In genomic region chr19:18317998-18318800, GRCh38 we compare ENCODE assay signal across 1 cellular context.
TF ChIP-seq lines count a peak whose summit lies in the region.

No MANE protein-coding gene starts in this region.

TF ChIP-seq in K562, 482 proteins besides CTCF, POLR2A, EP300 and RAD21 (continued from another document and continues in another):
- 0 out of 2 replicates have a peak, but pooled peaks have one; percentile 58 for TF ChIP-seq NFRKB (IDR thresholded peaks at IDR 0.05; ENCODE audit: low read depth)
- peak; percentile 77 for TF ChIP-seq GABPA (tag; conservative IDR thresholded peaks at IDR 0.05; ENCODE audit: low read depth)
- TF ChIP-seq GATA2 (CRISPR knock-in tag; IDR thresholded peaks at IDR 0.05): no peak
- TF ChIP-seq HDAC6 (IDR thresholded peaks at IDR 0.05; ENCODE audit: low read depth, low read length): no peak
- TF ChIP-seq MTF1 (CRISPR knock-in tag; IDR thresholded peaks at IDR 0.05; ENCODE audit: borderline replicate concordance): no peak
- TF ChIP-seq SMARCE1 (IDR thresholded peaks at IDR 0.05): peak; percentile 64
- TF ChIP-seq MGA (IDR thresholded peaks at IDR 0.05): peak; percentile 73
- TF ChIP-seq MTA3 (IDR thresholded peaks at IDR 0.05; ENCODE audit: borderline replicate concordance): peak; percentile 63; the same call in 1 of the 2 replicates
- peak; percentile 92 for TF ChIP-seq ETV1 (tag; conservative IDR thresholded peaks at IDR 0.05; ENCODE audit: low read depth)
- TF ChIP-seq ZNF398 (CRISPR knock-in tag; IDR thresholded peaks at IDR 0.05): no peak
- no peak for TF ChIP-seq ZNF318 (IDR thresholded peaks at IDR 0.05; ENCODE audit: borderline replicate concordance in 1 of 2, low read depth in 1 of 2)
- TF ChIP-seq HDAC1 (IDR thresholded peaks at IDR 0.05): peak in 1 of 2 experiments; percentile 42; a peak in 1 of 4 replicates
- 0 out of 2 replicates have a peak, but pooled peaks have one; percentile 44 for TF ChIP-seq ZKSCAN8 (CRISPR knock-in tag; IDR thresholded peaks at IDR 0.05)
- TF ChIP-seq ZNF740 (CRISPR knock-in tag; IDR thresholded peaks at IDR 0.05): no peak
- TF ChIP-seq ZNF740 (tag; IDR thresholded peaks at IDR 0.05): no peak
- no peak for TF ChIP-seq ZZZ3 (IDR thresholded peaks at IDR 0.05)
- TF ChIP-seq VEZF1 (CRISPR knock-in tag; IDR thresholded peaks at IDR 0.05): peak; percentile 64
- no peak for TF ChIP-seq ZNF280A (IDR thresholded peaks at IDR 0.05; ENCODE audit: low read depth, partially characterized antibody)
- no peak for TF ChIP-seq NR1H2 (CRISPR knock-in tag; IDR thresholded peaks at IDR 0.05)
- TF ChIP-seq ELF4 (CRISPR knock-in tag; IDR thresholded peaks at IDR 0.05): no peak
- TF ChIP-seq U2AF1 (optimal IDR thresholded peaks at IDR 0.05; ENCODE audit: low read depth, low read length): no peak
- 0 out of 2 replicates have a peak, but pooled peaks have one; percentile 30 for TF ChIP-seq GTF2E2 (tag; IDR thresholded peaks at IDR 0.05)
- 0 out of 2 replicates have a peak, but pooled peaks have one; percentile 27 for TF ChIP-seq ZNF143 (CRISPR knock-in tag; IDR thresholded peaks at IDR 0.05)
- TF ChIP-seq TCF7L2 (IDR thresholded peaks at IDR 0.05; ENCODE audit: low read depth, low read length): no peak
- TF ChIP-seq KHSRP (IDR thresholded peaks at IDR 0.05): no peak
- TF ChIP-seq SAP30 (IDR thresholded peaks at IDR 0.05; ENCODE audit: borderline replicate concordance, insufficient read depth, low read depth, low read length, poor library complexity, severe bottlenecking): no peak
- no peak for TF ChIP-seq ZNF445 (CRISPR knock-in tag; IDR thresholded peaks at IDR 0.05; ENCODE audit: low read depth)
- peak; percentile 81 for TF ChIP-seq TFAP4 (CRISPR knock-in tag; IDR thresholded peaks at IDR 0.05; ENCODE audit: borderline replicate concordance)
